ENCODE assay signal across 7 cellular contexts in the genomic region with DNA sequence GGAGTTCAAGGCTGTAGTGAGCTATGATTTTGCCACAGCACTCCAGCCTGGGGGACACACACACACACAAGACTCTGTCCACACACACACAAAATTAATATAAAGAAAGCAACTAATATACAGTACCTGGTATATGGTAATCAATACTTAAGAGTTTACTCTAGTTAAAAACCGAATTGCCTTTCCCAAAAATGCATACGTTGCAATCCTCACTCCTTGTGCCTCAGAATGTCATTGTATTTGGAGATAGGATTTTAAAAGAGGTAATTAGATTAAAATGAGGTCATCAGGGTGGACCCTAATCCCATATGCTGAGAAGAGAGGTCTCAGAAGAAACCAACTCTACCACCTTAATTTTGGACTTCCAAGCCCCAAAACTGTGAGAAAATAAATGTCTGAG.
"Had no signal": no experiment of that assay in that cellular context is flagged by ENCODE, and none has a peak within 500 bp of the region (broad histone marks: within the 10 kb centered on the region; RNA-seq: fewer than 3 reads in every experiment).

No MANE protein-coding gene starts in this region.

- H3K27ac ChIP-seq: GM23248, KMS-11 had no signal

- H2AFZ ChIP-seq: GM23248 had no signal

- H3K4me2 ChIP-seq: KMS-11 had no signal

- DNase-seq: GM23248, GOT3, H7, HCEC 1CT, KBM-7 had no signal

- H3K9ac ChIP-seq: GM23248, KMS-11 had no signal

- FAIRE-seq: HTR-8/SVneo had no signal

- H3K4me3 ChIP-seq: GM23248 had no signal
